13 cellular contexts compared by ENCODE assay signal in genomic region chr2:25856377-25856776, GRCh38.
"Had no signal": no experiment of that assay in that cellular context is flagged by ENCODE, and none has a peak within 500 bp of the region (broad histone marks: within the 10 kb centered on the region; RNA-seq: fewer than 3 reads in every experiment).

No MANE protein-coding gene starts in this region.

- H3K4me3 ChIP-seq: colonic mucosa, gastrocnemius medialis, heart right ventricle, ovary, stomach, thoracic aorta had no signal

- ATAC-seq: gastrocnemius medialis, heart right ventricle had no signal

- H3K27me3 Mint-ChIP-seq: activated naive CD4-positive, alpha-beta T cell treated with anti-CD3 and anti-CD28 coated beads, Interleukin-2, amount 10 ng/mL, durations not matched to agents 7 days and 5 days had no signal

- H3K36me3 ChIP-seq: colonic mucosa, gastrocnemius medialis, ovary, thoracic aorta had no signal

- H3K27ac ChIP-seq: colonic mucosa, gastrocnemius medialis, heart right ventricle, ovary, stomach, thoracic aorta had no signal

- H3K9me3 Mint-ChIP-seq: activated naive CD4-positive, alpha-beta T cell treated with anti-CD3 and anti-CD28 coated beads, Interleukin-2, amount 10 ng/mL, durations not matched to agents 7 days and 5 days; activated T-helper 2 cell treated with anti-CD3 and anti-CD28 coated beads, Interferon-gamma antibody, Interleukin-2, Interleukin-4, amounts not matched to agents 10 μg/mL and 5 μg/mL and 100 μg/mL, durations not matched to agents 14 hours and 24 hours and 36 hours had no signal

- H3K27ac Mint-ChIP-seq: activated naive CD4-positive, alpha-beta T cell treated with anti-CD3 and anti-CD28 coated beads, Interleukin-2, amount 10 ng/mL, durations not matched to agents 7 days and 5 days; activated T-helper 2 cell treated with anti-CD3 and anti-CD28 coated beads, Interferon-gamma antibody, Interleukin-2, Interleukin-4, amounts not matched to agents 10 μg/mL and 5 μg/mL and 100 μg/mL, durations not matched to agents 14 hours and 24 hours and 36 hours had no signal

- DNase-seq: activated CD4-positive, alpha-beta T cell treated with anti-CD3 and anti-CD28 coated beads for 4 hours; activated naive CD4-positive, alpha-beta T cell treated with anti-CD3 and anti-CD28 coated beads, Interleukin-2, amount 10 ng/mL, durations not matched to agents 7 days and 5 days; colonic mucosa; gastrocnemius medialis; heart right ventricle; ovary; retina; stimulated activated CD4-positive, alpha-beta T cell treated with anti-CD3 and anti-CD28 coated beads, Interleukin-15, amount 100 ng/mL, for 24 hours; stimulated activated CD4-positive, alpha-beta T cell treated with anti-CD3 and anti-CD28 coated beads, Interleukin-4, amount 100 ng/mL, for 24 hours; stomach; T1000 had no signal

- H3K27me3 ChIP-seq: colonic mucosa, gastrocnemius medialis, heart right ventricle, ovary, stomach had no signal

- H3K4me3 Mint-ChIP-seq: activated naive CD4-positive, alpha-beta T cell treated with anti-CD3 and anti-CD28 coated beads, Interleukin-2, amount 10 ng/mL, durations not matched to agents 7 days and 5 days had no signal

- H3K4me1 ChIP-seq: colonic mucosa had no signal

- H3K9me3 ChIP-seq: colonic mucosa, gastrocnemius medialis, heart right ventricle, ovary, stomach, thoracic aorta had no signal
